9 cellular contexts compared by ENCODE assay signal in genomic region chr7:118185163-118185860, GRCh38. TPM values are rescaled to one million over a fixed set of nuclear protein-coding genes. Genes with fewer than 3 reads are reported as not detected.
A peak's percentile ranks its signal among the peaks of the same experiment; 100 is the strongest.
DNase-seq lines count a peak whose midpoint lies in the region; TF ChIP-seq lines count a peak whose summit lies in the region.
"Had no signal": no experiment of that assay in that cellular context is flagged by ENCODE, and none has a peak within 500 bp of the region (broad histone marks: within the 10 kb centered on the region; RNA-seq: fewer than 3 reads in every experiment).

No MANE protein-coding gene starts in this region.

- DNase-seq in NCI-H82 (lab: John Stamatoyannopoulos, UW) (peak; percentile 2), NCI-H82 treated with DMSO at 0.1 percent for 48 hours (lab: John Stamatoyannopoulos, UW; ENCODE audit: unreplicated experiment) (no peak), SW480 (ENCODE audit: low spot score) (peak; percentile 27), fibroblast of the aortic adventitia (ENCODE audit: low read depth) (peak; percentile 77), spleen (no peak), NCI-H146 (lab: John Stamatoyannopoulos, UW) (no peak), islet precursor cell (no peak), NCI-H2107 treated with DMSO at 0.1 percent for 48 hours (lab: John Stamatoyannopoulos, UW; ENCODE audit: unreplicated experiment) (no peak)

- H3K4me1 ChIP-seq in spleen, result peaks cover 15 to 62% (median 39%) of the 10 kb centered on the region in 6 donors

- H3K27me3 ChIP-seq in spleen (replicated peaks in 1 of 7), result no peaks in the 10 kb centered on the region

- H3K9me3 ChIP-seq in spleen, result no peaks in the 10 kb centered on the region

- peak overlapping the region; percentile 86 for H3K4me3 ChIP-seq in fibroblast of the aortic adventitia (ENCODE audit: low read depth, low read length)
- peak overlapping the region; percentile 49 to 89 (median 70) for H3K4me3 ChIP-seq in spleen

- H3K36me3 ChIP-seq in spleen, result peaks cover 2 to 39% (median 28%) of the 10 kb centered on the region in 6 donors

- intact Hi-C loops in spleen (cut with DNase I; ENCODE audit: low total_unique reads), result no loop called here

- peak overlapping the region in 1 of 8 donors; percentile 95 for H3K27ac ChIP-seq in spleen

- TF ChIP-seq POLR2A in spleen (IDR thresholded peaks at IDR 0.05), result no peak

- TF ChIP-seq CTCF in fibroblast of the aortic adventitia (IDR thresholded peaks at IDR 0.05; ENCODE audit: insufficient read depth, low read length) (no peak), spleen (IDR thresholded peaks at IDR 0.05 in 8 of 11, conservative IDR thresholded peaks at IDR 0.05 in 3 of 11) (no peak)

- WGBS in spleen, 5 donors, result 80 to 88% (median 84%) methylated on average over 6 of the region's 6 CpGs

RNA-seq across cellular contexts. Expression of gene LSM8, which starts 1.3 kb away (rescaled TPM):
- total RNA-seq in fibroblast of the aortic adventitia (ENCODE audit: low replicate concordance) (49.3 and 69.5 TPM in 2 replicates), spleen (10 to 100 TPM; 31.2 to 59.6 (median 45.7) TPM)
- 10 to 100 TPM; 44.2 to 47.1 (median 45.3) TPM for polyA plus RNA-seq in spleen

RNA-seq across cellular contexts. Expression of gene ANKRD7, which starts 39.2 kb away (rescaled TPM):
- 1.4 and 3.9 TPM in 2 replicates for total RNA-seq in fibroblast of the aortic adventitia (ENCODE audit: low replicate concordance)
- 1 to 10 TPM in 3 of 7 donors, under 1 TPM in 2, not detected in 2; 0.46 to 2.1 (median 1.1) TPM for total RNA-seq in spleen
- under 1 TPM; 0.43 to 0.93 (median 0.47) TPM for polyA plus RNA-seq in spleen
- polyA plus RNA-seq: liver had no signal

Comparison
In these comparisons a context has a peak if more than half of its experiments do, and no peak if none do; other contexts are left out.
1. DNase-seq: peak in NCI-H82 (single experiment), SW480 (single experiment) and fibroblast of the aortic adventitia (single experiment); none in NCI-H82 treated with DMSO at 0.1 percent for 48 hours (single experiment), spleen (single experiment), NCI-H146 (single experiment), islet precursor cell (single experiment) and NCI-H2107 treated with DMSO at 0.1 percent for 48 hours (single experiment).